ENCODE assay signal across 16 cellular contexts in genomic region chr2:21363364-21363763, GRCh38.
DNase-seq lines count a peak whose midpoint lies in the region; ATAC-seq, FAIRE-seq and TF ChIP-seq lines count a peak whose summit lies in the region.
"Had no signal": no experiment of that assay in that cellular context is flagged by ENCODE, and none has a peak within 500 bp of the region (broad histone marks: within the 10 kb centered on the region; RNA-seq: fewer than 3 reads in every experiment).

No MANE protein-coding gene starts in this region.

- no peak for ATAC-seq in omental fat pad (ENCODE audit: low FRiP score)
- ATAC-seq: HCT116, T-cell had no signal

- H3K4me1 ChIP-seq in A673 (ENCODE audit: insufficient read depth, low read length, poor library complexity, severe bottlenecking) (no peaks in the 10 kb centered on the region), DOHH2 (ENCODE audit: control insufficient read depth, low read length) (no peaks in the 10 kb centered on the region), OCI-LY3 (ENCODE audit: low read length) (no peaks in the 10 kb centered on the region), endodermal cell (ENCODE audit: control insufficient read depth, insufficient read depth, low read length) (no peaks in the 10 kb centered on the region)
- H3K4me1 ChIP-seq: BLaER1, SJSA1 had no signal

- FAIRE-seq in urothelium cell line (lab: Jason Lieb, UNC), result no peak

- H3K4me2 ChIP-seq in DOHH2 (ENCODE audit: low read length) (no peak overlapping the region), OCI-LY3 (ENCODE audit: low read length) (no peak overlapping the region)
- H3K4me2 ChIP-seq: BLaER1 had no signal

- CTCF ChIA-PET in A673 (lab: Charles Lee), result no interaction called here

- no peaks in the 10 kb centered on the region for H3K36me3 Mint-ChIP-seq in endodermal cell (ENCODE audit: low read depth)
- H3K36me3 Mint-ChIP-seq: T-cell had no signal

- H3K9me3 Mint-ChIP-seq in endodermal cell, result no peaks in the 10 kb centered on the region

- TF ChIP-seq CTCF in A673 (conservative IDR thresholded peaks at IDR 0.05; ENCODE audit: low read depth, low read length) (peak; percentile 40), DOHH2 (IDR thresholded peaks at IDR 0.05; ENCODE audit: low read depth, low read length, poor library complexity, severe bottlenecking) (peak; percentile 33), OCI-LY3 (IDR thresholded peaks at IDR 0.05; ENCODE audit: low read depth, low read length) (peak; percentile 11; the same call in 1 of the 2 replicates), endodermal cell (conservative IDR thresholded peaks at IDR 0.05) (peak; percentile 51), omental fat pad (IDR thresholded peaks at IDR 0.05) (no peak)

- 96% methylated on average over 3 of the region's 3 CpGs; no CpG with 5 or more reads in 1 of the 2 experiments for WGBS in endodermal cell (ENCODE audit: insufficient coverage in 1 of 2, insufficient read length in 1 of 2), 2 experiments

- H2AFZ ChIP-seq in OCI-LY3 (ENCODE audit: low read depth, low read length), result no peak overlapping the region

- no peak overlapping the region for H3K4me3 Mint-ChIP-seq in endodermal cell
- H3K4me3 Mint-ChIP-seq: T-cell had no signal

- POLR2A ChIA-PET in A673 (lab: Charles Lee; ENCODE audit: low non-redundant PET), result no interaction called here

- H3K4me1 Mint-ChIP-seq in endodermal cell, result no peaks in the 10 kb centered on the region
- H3K4me1 Mint-ChIP-seq: T-cell had no signal

- no peak overlapping the region for H3K27ac Mint-ChIP-seq in endodermal cell
- H3K27ac Mint-ChIP-seq: T-cell had no signal

- H3K27me3 ChIP-seq in A673 (replicated peaks; ENCODE audit: insufficient read depth, low read depth, low read length, poor library complexity) (no peaks in the 10 kb centered on the region), DOHH2 (ENCODE audit: control insufficient read depth, low read length) (no peaks in the 10 kb centered on the region), OCI-LY3 (ENCODE audit: low read depth, low read length) (no peaks in the 10 kb centered on the region), endodermal cell (ENCODE audit: control insufficient read depth, insufficient read depth, low read length, poor library complexity, severe bottlenecking) (no peaks in the 10 kb centered on the region)
- H3K27me3 ChIP-seq: BLaER1, SJSA1 had no signal

- H3F3A ChIP-seq in DOHH2 (ENCODE audit: control insufficient read depth, insufficient read depth), result no peaks in the 10 kb centered on the region

- BruUV-seq in A673 (replicated peaks; lab: Mats Ljungman, UMichigan), result no TSS peak

- DNase-seq in A673 (ENCODE audit: low spot score) (peak; percentile 1), endodermal cell (no peak), omental fat pad (ENCODE audit: low spot score) (no peak), cardiac septum (ENCODE audit: low spot score) (no peak), urothelium cell line (ENCODE audit: low spot score) (no peak)
- DNase-seq: IMR-90, Kasumi-1, NCI-H146, NCI-H345, NCI-H748 treated with DMSO at 0.1 percent for 48 hours, T-cell had no signal

- H3K27me3 Mint-ChIP-seq in endodermal cell (ENCODE audit: insufficient read depth), result no peaks in the 10 kb centered on the region
- H3K27me3 Mint-ChIP-seq: T-cell had no signal

- H4K20me1 ChIP-seq in DOHH2 (ENCODE audit: control insufficient read depth, insufficient read depth, low read depth, low read length), result no peaks in the 10 kb centered on the region
- H4K20me1 ChIP-seq in OCI-LY3 (ENCODE audit: insufficient read depth, low read length), result no peaks in the 10 kb centered on the region
- H4K20me1 ChIP-seq: BLaER1 had no signal

- no peaks in the 10 kb centered on the region for H3K79me2 ChIP-seq in DOHH2 (ENCODE audit: control insufficient read depth, low read length)
- H3K79me2 ChIP-seq in OCI-LY3 (ENCODE audit: low read length), result no peaks in the 10 kb centered on the region

- H3K4me3 ChIP-seq in A673 (ENCODE audit: low read depth, low read length, poor library complexity, severe bottlenecking) (no peak overlapping the region), DOHH2 (ENCODE audit: low read length) (no peak overlapping the region), OCI-LY3 (ENCODE audit: low read length) (no peak overlapping the region), endodermal cell (ENCODE audit: low read length) (no peak overlapping the region)
- H3K4me3 ChIP-seq: BLaER1, SJSA1 had no signal

- H3K36me3 ChIP-seq in A673 (ENCODE audit: insufficient read depth, low read length, poor library complexity, severe bottlenecking) (no peaks in the 10 kb centered on the region), DOHH2 (ENCODE audit: control insufficient read depth, low read length) (no peaks in the 10 kb centered on the region), OCI-LY3 (replicated peaks; ENCODE audit: low read depth, low read length) (no peaks in the 10 kb centered on the region), endodermal cell (ENCODE audit: control insufficient read depth, insufficient read depth, low read length) (no peaks in the 10 kb centered on the region)
- H3K36me3 ChIP-seq: BLaER1, SJSA1 had no signal

- no peak overlapping the region for H3K9ac ChIP-seq in OCI-LY3 (ENCODE audit: low read length)
- H3K9ac ChIP-seq in endodermal cell (ENCODE audit: extremely low read depth, low read length, poor library complexity, severe bottlenecking), result no peak overlapping the region
- H3K9ac ChIP-seq: BLaER1 had no signal

- H3K9me3 ChIP-seq in A673 (ENCODE audit: low read depth, low read length, poor library complexity, severe bottlenecking) (no peaks in the 10 kb centered on the region), DOHH2 (ENCODE audit: control insufficient read depth, insufficient read depth, low read length) (no peaks in the 10 kb centered on the region), OCI-LY3 (ENCODE audit: insufficient read depth, low read length) (no peaks in the 10 kb centered on the region), endodermal cell (ENCODE audit: control insufficient read depth, low read length) (no peaks in the 10 kb centered on the region)
- H3K9me3 ChIP-seq: SJSA1 had no signal

- intact Hi-C loops in A673 (cut with micrococcal nuclease; ENCODE audit: unreplicated experiment), result no loop called here
- intact Hi-C loops in cardiac septum (cut with DNase I), result no loop called here

- H3K27ac ChIP-seq in A673 (ENCODE audit: low read depth, low read length, poor library complexity, severe bottlenecking) (no peak overlapping the region), DOHH2 (ENCODE audit: low read depth, low read length) (no peak overlapping the region), OCI-LY3 (ENCODE audit: low read length) (no peak overlapping the region), endodermal cell (ENCODE audit: low read depth, low read length) (no peak overlapping the region)
- H3K27ac ChIP-seq: BLaER1, SJSA1 had no signal

- H3K9me2 ChIP-seq in DOHH2 (replicated peaks; ENCODE audit: control insufficient read depth, low read length), result no peaks in the 10 kb centered on the region

Comparison
In these comparisons a context has a peak if more than half of its experiments do, and no peak if none do; other contexts are left out.
1. CTCF ChIP-seq: peak in A673 (single experiment), DOHH2 (single experiment), OCI-LY3 (single experiment) and endodermal cell (single experiment); none in omental fat pad (0 of 3).